ENCODE assay signal across 7 cellular contexts in genomic region chr22:23220485-23221350, GRCh38. TPM values are rescaled to one million over a fixed set of nuclear protein-coding genes. Genes with fewer than 3 reads are reported as not detected.
DNase-seq lines count a peak whose midpoint lies in the region; ATAC-seq, FAIRE-seq and TF ChIP-seq lines count a peak whose summit lies in the region.

No MANE protein-coding gene starts in this region.

- peak overlapping the region; percentile 81 to 96 (median 92) for H3K27ac Mint-ChIP-seq in naive thymus-derived CD8-positive, alpha-beta T cell

- H3K27me3 ChIP-seq in K562 (ENCODE audit: control insufficient read depth in 2 of 2, insufficient read depth in 2 of 2, low read length in 2 of 2), result no peaks in the 10 kb centered on the region

- H3K27me3 Mint-ChIP-seq in naive thymus-derived CD8-positive, alpha-beta T cell, result no peaks in the 10 kb centered on the region

- H3K9me3 Mint-ChIP-seq in naive thymus-derived CD8-positive, alpha-beta T cell, result no peaks in the 10 kb centered on the region

- CTCF ChIA-PET in K562 (lab: Yijun Ruan, JAX; ENCODE audit: low intra/inter-chr PET ratio), result interaction anchor here (1.3 kb wide), 1 partner anchor 61 kb away, joined by 4 read pairs; no protein-coding TSS in a partner anchor

- H3K36me3 Mint-ChIP-seq in naive thymus-derived CD8-positive, alpha-beta T cell, result no peaks in the 10 kb centered on the region

- peak; percentile 58 for ATAC-seq in GM18502 (IDR thresholded peaks at IDR 0.05; ENCODE audit: poor library complexity, unreplicated experiment)
- peak; percentile 61 for ATAC-seq in K562
- peak; percentile 43 to 48 for ATAC-seq in naive thymus-derived CD8-positive, alpha-beta T cell
- ATAC-seq in HG02970 (IDR thresholded peaks at IDR 0.05; ENCODE audit: low FRiP score, unreplicated experiment), result no peak
- ATAC-seq in GM21576 (IDR thresholded peaks at IDR 0.05; ENCODE audit: unreplicated experiment), result no peak

- 34% methylated on average over 11 of the region's 11 CpGs for WGBS in K562 (ENCODE audit: insufficient coverage, low coverage, missing lambda C conversion rate)

- intact Hi-C loops in K562 (cut with micrococcal nuclease), result loop anchor here (1.0 to 2.0 kb wide), 2 partner anchors 31 to 38 kb away; no protein-coding TSS in a partner anchor

- H2AFZ ChIP-seq in K562 (ENCODE audit: low read depth, low read length), result no peak overlapping the region

- peak overlapping the region; percentile 1 to 81; a peak in 3 of 4 replicates for H3K9ac ChIP-seq in K562 (ENCODE audit: insufficient read depth in 1 of 2, low read depth in 2 of 2, low read length in 2 of 2)

- H4K20me1 ChIP-seq in K562 (replicated peaks; ENCODE audit: control insufficient read depth, insufficient read depth, low read length), result peaks cover 87% of the 10 kb centered on the region

- H3K4me3 Mint-ChIP-seq in naive thymus-derived CD8-positive, alpha-beta T cell, result peak overlapping the region; percentile 68 to 95 (median 78)

- peak overlapping the region; percentile 6; the same call in 2 of the 3 replicates for H3K27ac ChIP-seq in K562 (ENCODE audit: extremely low read depth, low read depth, low read length)

- peak overlapping the region; percentile 63 for H3K4me2 ChIP-seq in K562 (ENCODE audit: insufficient read depth, low read length)

- BruUV-seq in K562 (replicated peaks; lab: Mats Ljungman, UMichigan), result no TSS peak

- TF ChIP-seq POLR2A in K562 (conservative IDR thresholded peaks at IDR 0.05) (no peak), erythroblast (IDR thresholded peaks at IDR 0.05; ENCODE audit: low read length) (no peak)

- no peaks in the 10 kb centered on the region for H3K9me3 ChIP-seq in K562 (replicated peaks; ENCODE audit: control insufficient read depth, insufficient read depth, low read depth, low read length)

- TF ChIP-seq EP300 in K562 (IDR thresholded peaks at IDR 0.05; ENCODE audit: low read length), result no peak

- POLR2A ChIA-PET in K562 (lab: Yijun Ruan, JAX), result interaction anchor here (0.5 to 86.5 kb wide), 11 partner anchors 20 to 503 kb away, joined by 3 to 3476 read pairs (median 4); partner anchors contain the start of genes BCR and RAB36
- POLR2A ChIA-PET in naive thymus-derived CD8-positive, alpha-beta T cell (lab: Charles Lee), result interaction anchor here (3.0 kb wide), 1 partner anchor 40 kb away, joined by 15 read pairs; the partner anchor contains the start of gene BCR

- H3K4me1 ChIP-seq in K562 (replicated peaks in 1 of 2; ENCODE audit: control insufficient read depth in 2 of 2, insufficient read depth in 2 of 2, low read length in 2 of 2), result peaks cover 74 to 82% of the 10 kb centered on the region in 2 experiments

- H3K4me3 ChIP-seq in Jurkat, Clone E6-1 (ENCODE audit: low read length), result peak overlapping the region; percentile 62
- no peak overlapping the region for H3K4me3 ChIP-seq in K562

- TF ChIP-seq CTCF in K562 (IDR thresholded peaks at IDR 0.05 in 2 of 3, conservative IDR thresholded peaks at IDR 0.05 in 1 of 3; ENCODE audit: insufficient read depth in 2 of 3, low read depth in 1 of 3, low read length in 3 of 3), result no peak

- peaks cover 70% of the 10 kb centered on the region for H3K9me1 ChIP-seq in K562 (ENCODE audit: control insufficient read depth, insufficient read depth, low read length)

- H3K36me3 ChIP-seq in K562 (ENCODE audit: control insufficient read depth, insufficient read depth, low read length), result peaks cover 5% of the 10 kb centered on the region; the same call in 1 of the 3 replicates

- peaks cover 77 to 100% (median 100%) of the 10 kb centered on the region in 4 donors for H3K4me1 Mint-ChIP-seq in naive thymus-derived CD8-positive, alpha-beta T cell

- FAIRE-seq in K562 (lab: Jason Lieb, UNC), result no peak

- DNase-seq in Jurkat, Clone E6-1 (ENCODE audit: low read depth, low spot score), result peak; percentile 62
- DNase-seq in K562 (ENCODE audit: extremely low read depth in 1 of 4, low spot score in 3 of 4) (peak in 2 of 4 experiments; percentile 60 to 67), erythroblast (lab: John Stamatoyannopoulos, UW) (no peak)
- peak in 4 of 10 donors; percentile 23 to 40 (median 28) for DNase-seq in naive thymus-derived CD8-positive, alpha-beta T cell

- H3K79me2 ChIP-seq in K562 (ENCODE audit: control insufficient read depth, insufficient read depth, low read length), result peaks cover 98% of the 10 kb centered on the region

- in situ Hi-C loops in K562 (cut with MboI), result no loop called here

- TF ChIP-seq RAD21 in K562 (CRISPR knock-in tag; conservative IDR thresholded peaks at IDR 0.05 in 1 of 2, IDR thresholded peaks at IDR 0.05 in 1 of 2), result no peak

TF ChIP-seq in K562, 482 proteins besides CTCF, POLR2A, EP300 and RAD21 (continues in another document):
- no peak; the same call in 1 of the 2 replicates for TF ChIP-seq STAT6 (CRISPR knock-in tag; IDR thresholded peaks at IDR 0.05)
- TF ChIP-seq TRIM25 (IDR thresholded peaks at IDR 0.05; ENCODE audit: borderline replicate concordance), result no peak
- TF ChIP-seq POLR2H (tag; IDR thresholded peaks at IDR 0.05; ENCODE audit: low read depth), result no peak
- no peak for TF ChIP-seq ATF3 (IDR thresholded peaks at IDR 0.05)
- peak; percentile 27; the same call in 1 of the 2 replicates for TF ChIP-seq ATF3 (CRISPR knock-in tag; conservative IDR thresholded peaks at IDR 0.05)
- TF ChIP-seq MAZ (CRISPR knock-in tag; conservative IDR thresholded peaks at IDR 0.05 in 1 of 2, IDR thresholded peaks at IDR 0.05 in 1 of 2), result no peak
- no peak for TF ChIP-seq CBX2 (IDR thresholded peaks at IDR 0.05; ENCODE audit: insufficient read depth, low read length, poor library complexity, severe bottlenecking)

RNA-seq across cellular contexts. Expression of gene BCR, which starts 40.4 kb away (rescaled TPM):
- polyA plus RNA-seq in Jurkat, Clone E6-1 (2012; ENCODE audit: insufficient read depth, insufficient read length), result 67.1 TPM
- 234 and 446 TPM in 2 replicates for total RNA-seq in K562 (2011; cell fraction: chromatin; rRNA removed; ENCODE audit: low replicate concordance)
- total RNA-seq in K562 (2011; cell fraction: nucleolus; rRNA removed), result 279 and 314 TPM in 2 replicates
- 196 and 222 TPM in 2 replicates for total RNA-seq in K562 (2011; cell fraction: nucleoplasm; rRNA removed)
- total RNA-seq in K562 (2014; rRNA removed) (81.7 and 100 TPM in 2 replicates), K562 (2014; rRNA removed; fragmentation: Illumina TruSeq; extraction: Trizol) (27.5 and 45.6 TPM in 2 replicates), K562 (2015; rRNA removed; fragmentation: Illumina TruSeq; extraction: Trizol) (65.7 and 68.4 TPM in 2 replicates), K562 (2021) (144 and 150 TPM in 2 replicates)
- polyA plus RNA-seq in K562 (2011; rRNA removed) (20.9 and 36.8 TPM in 2 replicates), K562 (2014; fragmentation: Illumina TruSeq; extraction: Trizol) (45.8 and 60.4 TPM in 2 replicates), K562 (2014; fragmentation: Nextera tagmentation; extraction: Ambion mirVana) (under 1 TPM; 0.41 to 0.70 TPM), K562 (2014; rRNA removed) (34.9 and 36.1 TPM in 2 replicates)
- polyA plus RNA-seq in K562 (2011; cell fraction: cytosol; rRNA removed), result 26.4 and 31.1 TPM in 2 replicates
- 57.9 and 76.9 TPM in 2 replicates for polyA plus RNA-seq in K562 (2011; cell fraction: nucleus; rRNA removed)
- polyA plus RNA-seq in K562 (2012), result 73.9 and 75.3 TPM in 2 replicates
- polyA minus RNA-seq in K562 (2011; rRNA and poly(A)+ RNA removed), result 113 and 124 TPM in 2 replicates
- polyA minus RNA-seq in K562 (2011; cell fraction: cytosol; rRNA and poly(A)+ RNA removed), result 132 and 181 TPM in 2 replicates
- polyA minus RNA-seq in K562 (2011; cell fraction: nucleus; rRNA and poly(A)+ RNA removed), result 138 and 300 TPM in 2 replicates
- total RNA-seq in naive thymus-derived CD8-positive, alpha-beta T cell, result 10 to 100 TPM; 72.1 to 76.9 TPM
- 10 to 100 TPM in 1 of 3 donors, 1 to 10 TPM in 2; 3.8 to 18.3 (median 5.6) TPM for polyA plus RNA-seq in naive thymus-derived CD8-positive, alpha-beta T cell

Comparison
In these comparisons a context has a peak if more than half of its experiments do, and no peak if none do; other contexts are left out.
1. ATAC-seq: peak in GM18502 (single experiment), K562 (single experiment) and naive thymus-derived CD8-positive, alpha-beta T cell (2 of 2); none in HG02970 (single experiment) and GM21576 (single experiment).